In genomic region chr4:113725963-113726362, GRCh38 we compare ENCODE assay signal across 26 cellular contexts.
"Had no signal": no experiment of that assay in that cellular context is flagged by ENCODE, and none has a peak within 500 bp of the region (broad histone marks: within the 10 kb centered on the region; RNA-seq: fewer than 3 reads in every experiment).

No MANE protein-coding gene starts in this region.

- H3K27me3 ChIP-seq: heart right ventricle, spleen, thyroid gland, upper lobe of right lung had no signal

- H3K36me3 ChIP-seq: heart right ventricle, spleen, thyroid gland, upper lobe of right lung had no signal

- H3K4me3 Mint-ChIP-seq: activated naive CD8-positive, alpha-beta T cell treated with anti-CD3 and anti-CD28 coated beads for 36 hours; activated T-cell treated with anti-CD3 and anti-CD28 coated beads, Interleukin-2, amount 50 U/mL, for 24 hours; activated T-helper 17 cell treated with anti-CD3 and anti-CD28 coated beads, Interleukin-2, amount 50 U/mL, for 72 hours; neural crest cell had no signal

- H3K9me3 Mint-ChIP-seq: activated naive CD8-positive, alpha-beta T cell treated with anti-CD3 and anti-CD28 coated beads for 36 hours; activated T-cell treated with anti-CD3 and anti-CD28 coated beads, Interleukin-2, amount 50 U/mL, for 24 hours; activated T-helper 17 cell treated with anti-CD3 and anti-CD28 coated beads, Interleukin-2, amount 50 U/mL, for 72 hours; neural crest cell had no signal

- ATAC-seq: activated CD4-positive, CD25-positive, alpha-beta regulatory T cell treated with anti-CD3 and anti-CD28 coated beads, Interleukin-2, amount 50 U/mL, for 24 hours; activated T-helper 17 cell treated with anti-CD3 and anti-CD28 coated beads, Interleukin-2, amount 50 U/mL, for 72 hours; heart right ventricle; left colon; mucosa of descending colon; upper lobe of right lung had no signal

- H3K27ac Mint-ChIP-seq: activated naive CD8-positive, alpha-beta T cell treated with anti-CD3 and anti-CD28 coated beads for 36 hours; activated T-cell treated with anti-CD3 and anti-CD28 coated beads, Interleukin-2, amount 50 U/mL, for 24 hours; activated T-helper 17 cell treated with anti-CD3 and anti-CD28 coated beads, Interleukin-2, amount 50 U/mL, for 72 hours had no signal

- DNase-seq: activated CD8-positive, alpha-beta memory T cell treated with anti-CD3 and anti-CD28 coated beads for 24 hours; activated CD8-positive, alpha-beta memory T cell treated with anti-CD3 and anti-CD28 coated beads, Interleukin-2, amount 50 U/mL, for 4 hours; activated naive CD4-positive, alpha-beta T cell; activated naive CD8-positive, alpha-beta T cell treated with anti-CD3 and anti-CD28 coated beads for 36 hours; activated T-cell treated with anti-CD3 and anti-CD28 coated beads, Interleukin-2, amount 50 U/mL, for 24 hours; amniotic stem cell; cerebellar nuclear complex; cortex of kidney; foreskin fibroblast; heart right ventricle; left colon; mesenchymal stem cell; mucosa of descending colon; occipital lobe; posterior cingulate gyrus; retina; spleen; stimulated activated CD4-positive, alpha-beta T cell treated with anti-CD3 and anti-CD28 coated beads, Interleukin-4, amount 100 ng/mL, for 1 hour; stimulated activated naive CD4-positive, alpha-beta T cell; substantia nigra; thyroid gland; upper lobe of right lung had no signal

- H3K27me3 Mint-ChIP-seq: activated naive CD8-positive, alpha-beta T cell treated with anti-CD3 and anti-CD28 coated beads for 36 hours; activated T-cell treated with anti-CD3 and anti-CD28 coated beads, Interleukin-2, amount 50 U/mL, for 24 hours; activated T-helper 17 cell treated with anti-CD3 and anti-CD28 coated beads, Interleukin-2, amount 50 U/mL, for 72 hours had no signal

- H3K9me3 ChIP-seq: heart right ventricle, mucosa of descending colon, spleen, thyroid gland, upper lobe of right lung had no signal

- H3K27ac ChIP-seq: epithelial cell of prostate, heart right ventricle, spleen, thyroid gland, upper lobe of right lung had no signal

- H3K4me3 ChIP-seq: heart right ventricle, mucosa of descending colon, spleen, thyroid gland, upper lobe of right lung had no signal
